16 cellular contexts compared by ENCODE assay signal in genomic region chr15:35061171-35062163, GRCh38. TPM values are rescaled to one million over a fixed set of nuclear protein-coding genes. Genes with fewer than 3 reads are reported as not detected.
DNase-seq lines count a peak whose midpoint lies in the region; ATAC-seq and TF ChIP-seq lines count a peak whose summit lies in the region.
"Had no signal": no experiment of that assay in that cellular context is flagged by ENCODE, and none has a peak within 500 bp of the region (broad histone marks: within the 10 kb centered on the region; RNA-seq: fewer than 3 reads in every experiment).

No MANE protein-coding gene starts in this region.

- no peak overlapping the region for H2BK15ac ChIP-seq in mesendoderm (replicated peaks; ENCODE audit: low read depth)

- no peak overlapping the region for H2BK120ac ChIP-seq in mesendoderm (ENCODE audit: low read depth, low read length)

- H3K4me3 ChIP-seq in HUES6 (ENCODE audit: low read depth, low read length) (peak overlapping the region; percentile 35), epithelial cell of esophagus (ENCODE audit: low read length) (no peak overlapping the region), mesendoderm (ENCODE audit: low read length) (no peak overlapping the region)
- H3K4me3 ChIP-seq: esophagus muscularis mucosa had no signal

- ATAC-seq in GM18511 (IDR thresholded peaks at IDR 0.05; ENCODE audit: unreplicated experiment), result peak; percentile 19
- ATAC-seq in HG03439 (IDR thresholded peaks at IDR 0.05; ENCODE audit: unreplicated experiment), result no peak
- ATAC-seq in GM21381 (IDR thresholded peaks at IDR 0.05; ENCODE audit: unreplicated experiment), result no peak
- no peak for ATAC-seq in left ventricle myocardium superior
- ATAC-seq: right cardiac atrium had no signal

- no peak overlapping the region for H4K5ac ChIP-seq in mesendoderm (ENCODE audit: low read length)

- no peak for TF ChIP-seq CTCF in epithelial cell of esophagus (IDR thresholded peaks at IDR 0.05; ENCODE audit: insufficient read depth, low read depth, low read length, missing control alignments)

- peak; percentile 79 for DNase-seq in epithelial cell of esophagus (ENCODE audit: low read depth)
- DNase-seq in mesendoderm, result peak; percentile 75
- no peak for DNase-seq in NCI-H1105 treated with DMSO at 0.1 percent for 48 hours (lab: John Stamatoyannopoulos, UW)
- DNase-seq in left ventricle myocardium superior, result no peak
- DNase-seq: activated naive CD4-positive, alpha-beta T cell treated with anti-CD3 and anti-CD28 coated beads, Interleukin-2, amount 50 U/mL, for 16 hours; caudate nucleus; Kasumi-1; NCI-H2081 treated with DMSO at 0.1 percent for 48 hours; right cardiac atrium; SIG-M5 had no signal

- H3K9ac ChIP-seq in HUES6 (ENCODE audit: low read length) (peak overlapping the region; percentile 41), mesendoderm (ENCODE audit: low read length) (no peak overlapping the region)

- peaks cover 42% of the 10 kb centered on the region for H3K4me1 ChIP-seq in HUES6 (ENCODE audit: control insufficient read depth, insufficient read depth, low read length)
- peaks cover 2% of the 10 kb centered on the region for H3K4me1 ChIP-seq in mesendoderm (ENCODE audit: control insufficient read depth, low read depth, low read length)
- H3K4me1 ChIP-seq: esophagus muscularis mucosa had no signal

- no peak overlapping the region for H3K4ac ChIP-seq in mesendoderm (ENCODE audit: low read depth, low read length)

- H4K8ac ChIP-seq in mesendoderm (ENCODE audit: low read depth, low read length), result peak overlapping the region; percentile 90

- H3K23ac ChIP-seq in mesendoderm (ENCODE audit: low read length), result no peak overlapping the region

- no peak overlapping the region for H3K4me2 ChIP-seq in mesendoderm (ENCODE audit: low read length)

- no peaks in the 10 kb centered on the region for H3K79me2 ChIP-seq in mesendoderm (ENCODE audit: control insufficient read depth, insufficient read depth, low read length)

- H2AK5ac ChIP-seq in mesendoderm (ENCODE audit: low read length), result no peak overlapping the region

- H3K79me1 ChIP-seq in mesendoderm (ENCODE audit: low read length), result no peaks in the 10 kb centered on the region

- H3K56ac ChIP-seq in mesendoderm (ENCODE audit: low read length), result peak overlapping the region; percentile 34

- no peaks in the 10 kb centered on the region for H3K9me3 ChIP-seq in HUES6 (ENCODE audit: control insufficient read depth, insufficient read depth, low read depth, low read length)
- H3K9me3 ChIP-seq: esophagus muscularis mucosa had no signal

- no peak overlapping the region for H2BK5ac ChIP-seq in mesendoderm (ENCODE audit: low read length)

- H3K36me3 ChIP-seq in HUES6 (ENCODE audit: control insufficient read depth, insufficient read depth, low read length), result no peaks in the 10 kb centered on the region
- H3K36me3 ChIP-seq in mesendoderm (ENCODE audit: control insufficient read depth, insufficient read depth, low read length), result no peaks in the 10 kb centered on the region
- H3K36me3 ChIP-seq: esophagus muscularis mucosa had no signal

- no CpG with 5 or more reads among the region's 19 CpGs for WGBS in mesendoderm (ENCODE audit: extremely low coverage, insufficient coverage, low lambda C conversion rate)

- H3K27ac ChIP-seq in HUES6 (ENCODE audit: low read depth, low read length) (peak overlapping the region; percentile 82), mesendoderm (ENCODE audit: low read depth, low read length) (no peak overlapping the region)

- intact Hi-C loops in left ventricle myocardium superior (cut with micrococcal nuclease), result no loop called here

- no peak overlapping the region for H3K18ac ChIP-seq in mesendoderm (ENCODE audit: low read length)

- no peaks in the 10 kb centered on the region for H3K27me3 ChIP-seq in HUES6 (ENCODE audit: control insufficient read depth, insufficient read depth, low read length)
- no peaks in the 10 kb centered on the region for H3K27me3 ChIP-seq in mesendoderm (ENCODE audit: insufficient read depth, low read length, poor library complexity)
- H3K27me3 ChIP-seq: esophagus muscularis mucosa had no signal

RNA-seq across cellular contexts. Expression of gene NANOGP8, which starts 23.6 kb away (rescaled TPM):
- polyA plus RNA-seq in mesendoderm (2013, experiment 1 of 2), result 39.5 TPM
- polyA plus RNA-seq in mesendoderm (2013, experiment 2 of 2), result 39.7 TPM
- total RNA-seq in left ventricle myocardium superior, result not detected
- total RNA-seq: kidney epithelial cell, right cardiac atrium had no signal

Comparison
In these comparisons a context has a peak if more than half of its experiments do, and no peak if none do; other contexts are left out.
1. DNase-seq: peak in epithelial cell of esophagus (single experiment) and mesendoderm (single experiment); none in NCI-H1105 treated with DMSO at 0.1 percent for 48 hours (single experiment) and left ventricle myocardium superior (single experiment).